Comparison of ENCODE assay signal across 14 cellular contexts in the genomic region with DNA sequence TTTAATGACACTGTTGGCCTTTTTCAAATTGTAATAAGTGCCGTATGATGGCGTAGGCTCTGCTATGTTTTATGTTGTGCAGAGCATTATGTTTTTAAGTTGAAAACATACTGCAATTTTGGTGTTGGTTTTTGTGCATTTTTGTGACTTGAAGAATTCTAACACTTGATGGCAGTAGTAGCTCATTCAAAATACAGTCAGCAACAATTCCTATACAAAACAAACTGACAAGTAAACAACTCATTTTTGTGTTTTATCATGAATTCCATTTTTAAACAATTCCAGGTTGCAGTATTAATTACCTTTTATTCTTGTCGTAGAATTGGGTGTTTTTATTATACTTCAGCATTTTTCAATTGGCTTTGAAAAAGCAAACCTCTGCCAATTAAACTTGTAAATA. TPM values are rescaled to one million over a fixed set of nuclear protein-coding genes. Genes with fewer than 3 reads are reported as not detected.
DNase-seq lines count a peak whose midpoint lies in the region; ATAC-seq and TF ChIP-seq lines count a peak whose summit lies in the region.
"Had no signal": no experiment of that assay in that cellular context is flagged by ENCODE, and none has a peak within 500 bp of the region (broad histone marks: within the 10 kb centered on the region; RNA-seq: fewer than 3 reads in every experiment).

No MANE protein-coding gene starts in this region.

- no peaks in the 10 kb centered on the region for H3K9me3 ChIP-seq in heart left ventricle

- no peak for ATAC-seq in activated CD4-positive, alpha-beta T cell treated with anti-CD3 and anti-CD28 coated beads for 36 hours
- ATAC-seq in GM18519 (IDR thresholded peaks at IDR 0.05; ENCODE audit: low FRiP score, unreplicated experiment) (no peak), heart left ventricle (no peak), HG02642 (IDR thresholded peaks at IDR 0.05; ENCODE audit: poor library complexity, unreplicated experiment) (no peak)
- ATAC-seq: T-helper 17 cell had no signal

- WGBS in heart left ventricle, 4 donors = 83 to 88% (median 86%) methylated on average over 3 of the region's 3 CpGs

- H3K36me3 ChIP-seq in heart left ventricle = no peaks in the 10 kb centered on the region

- H3K36me3 Mint-ChIP-seq in neural crest cell (ENCODE audit: low read depth) = no peaks in the 10 kb centered on the region
- H3K36me3 Mint-ChIP-seq in activated CD4-positive, alpha-beta T cell treated with anti-CD3 and anti-CD28 coated beads for 36 hours (ENCODE audit: low read depth) = no peaks in the 10 kb centered on the region

- DNase-seq in ELR (ENCODE audit: low read depth) (peak; percentile 13), LNCaP clone FGC (ENCODE audit: low read depth) (no peak), dedifferentiated amniotic fluid mesenchymal stem cell (ENCODE audit: extremely low spot score) (peak; percentile 36), neural crest cell (ENCODE audit: low read depth, low spot score) (no peak), heart left ventricle (no peak)
- DNase-seq in activated CD4-positive, alpha-beta T cell treated with anti-CD3 and anti-CD28 coated beads for 36 hours = no peak
- DNase-seq: activated gamma-delta T cell treated with Interleukin-2 at 50 U/mL for 16 hours; H9; NCI-H2029 treated with DMSO at 0.1 percent for 48 hours; stimulated activated CD4-positive, alpha-beta T cell treated with anti-CD3 and anti-CD28 coated beads, Interleukin-12 subunit alpha, Interleukin-12 subunit beta, amount 100 ng/mL, for 4 hours; T-helper 17 cell had no signal

- no peak overlapping the region for H3K4me3 Mint-ChIP-seq in neural crest cell
- no peak overlapping the region for H3K4me3 Mint-ChIP-seq in activated CD4-positive, alpha-beta T cell treated with anti-CD3 and anti-CD28 coated beads for 36 hours
- H3K4me3 Mint-ChIP-seq: H9, T-helper 17 cell had no signal

- TF ChIP-seq CTCF in LNCaP clone FGC (IDR thresholded peaks at IDR 0.05; ENCODE audit: control insufficient read depth, extremely low read depth, insufficient read depth) (peak; percentile 43), neural crest cell (conservative IDR thresholded peaks at IDR 0.05) (peak; percentile 19), heart left ventricle (IDR thresholded peaks at IDR 0.05) (peak in 1 of 12 donors; percentile 39)

- CTCF ChIA-PET in activated CD4-positive, alpha-beta T cell treated with anti-CD3 and anti-CD28 coated beads for 36 hours (lab: Charles Lee) = interaction anchor here (0.6 to 1.5 kb wide), 8 partner anchors 10 to 150 kb away, joined by 3 to 8 read pairs (median 3); no protein-coding TSS in a partner anchor

- no peaks in the 10 kb centered on the region for H3K27me3 ChIP-seq in heart left ventricle

- intact Hi-C loops in activated CD4-positive, alpha-beta T cell treated with anti-CD3 and anti-CD28 coated beads for 36 hours (cut with DNase I, micrococcal nuclease) = loop anchor here in 1 of 2 experiments (2.0 to 5.0 kb wide), 2 partner anchors 1416 to 1942 kb away; no protein-coding TSS in a partner anchor
- intact Hi-C loops in heart left ventricle (cut with DNase I) = loop anchor here in 2 of 10 donors (5.0 to 10.0 kb wide), 2 partner anchors 1414 to 1417 kb away; no protein-coding TSS in a partner anchor

- no peaks in the 10 kb centered on the region for H3K9me3 Mint-ChIP-seq in neural crest cell
- no peaks in the 10 kb centered on the region for H3K9me3 Mint-ChIP-seq in activated CD4-positive, alpha-beta T cell treated with anti-CD3 and anti-CD28 coated beads for 36 hours (ENCODE audit: low read depth)
- H3K9me3 Mint-ChIP-seq: H9 had no signal

- TF ChIP-seq POLR2A in heart left ventricle (IDR thresholded peaks at IDR 0.05) = no peak

- POLR2A ChIA-PET in activated CD4-positive, alpha-beta T cell treated with anti-CD3 and anti-CD28 coated beads for 36 hours (lab: Charles Lee) = no interaction called here

- H3K4me1 Mint-ChIP-seq in neural crest cell = peaks cover 6% of the 10 kb centered on the region
- H3K4me1 Mint-ChIP-seq in activated CD4-positive, alpha-beta T cell treated with anti-CD3 and anti-CD28 coated beads for 36 hours = no peaks in the 10 kb centered on the region
- H3K4me1 Mint-ChIP-seq: H9 had no signal

- H3K4me3 ChIP-seq in LNCaP clone FGC (ENCODE audit: low read depth, low read length) (no peak overlapping the region), heart left ventricle (peak overlapping the region in 2 of 12 donors; percentile 22 to 37)

- no peaks in the 10 kb centered on the region for H3K27me3 Mint-ChIP-seq in neural crest cell (ENCODE audit: low read depth)
- no peaks in the 10 kb centered on the region for H3K27me3 Mint-ChIP-seq in activated CD4-positive, alpha-beta T cell treated with anti-CD3 and anti-CD28 coated beads for 36 hours

- H3K27ac Mint-ChIP-seq in neural crest cell (ENCODE audit: unreplicated experiment) = no peak overlapping the region
- H3K27ac Mint-ChIP-seq in activated CD4-positive, alpha-beta T cell treated with anti-CD3 and anti-CD28 coated beads for 36 hours = no peak overlapping the region

- H3K27ac ChIP-seq in heart left ventricle = no peak overlapping the region

- peaks cover 0 to 5% (median 0%) of the 10 kb centered on the region in 12 donors for H3K4me1 ChIP-seq in heart left ventricle

RNA-seq across cellular contexts. Expression of gene CCER1, which starts 4.0 kb away (rescaled TPM):
- total RNA-seq in neural crest cell = not detected in 2 replicates
- not detected for total RNA-seq in activated CD4-positive, alpha-beta T cell treated with anti-CD3 and anti-CD28 coated beads for 36 hours
- not detected for total RNA-seq in heart left ventricle
- not detected for polyA plus RNA-seq in heart left ventricle
- total RNA-seq: H9, left lobe of liver, T-helper 17 cell had no signal

RNA-seq across cellular contexts. Expression of gene EPYC, which starts 45.8 kb away (rescaled TPM):
- total RNA-seq in neural crest cell = not detected in 2 replicates
- not detected for total RNA-seq in activated CD4-positive, alpha-beta T cell treated with anti-CD3 and anti-CD28 coated beads for 36 hours
- not detected for total RNA-seq in heart left ventricle
- polyA plus RNA-seq in heart left ventricle = not detected
- total RNA-seq: H9, left lobe of liver, T-helper 17 cell had no signal

Comparison
In these comparisons a context has a peak if more than half of its experiments do, and no peak if none do; other contexts are left out.
1. DNase-seq: peak in ELR (single experiment) and dedifferentiated amniotic fluid mesenchymal stem cell (single experiment); none in LNCaP clone FGC (single experiment), neural crest cell (single experiment), activated CD4-positive, alpha-beta T cell treated with anti-CD3 and anti-CD28 coated beads for 36 hours (single experiment) and heart left ventricle (0 of 5).